ENCODE assay signal across 22 cellular contexts in genomic region chr2:17229414-17229813, GRCh38.
"Had no signal": no experiment of that assay in that cellular context is flagged by ENCODE, and none has a peak within 500 bp of the region (broad histone marks: within the 10 kb centered on the region; RNA-seq: fewer than 3 reads in every experiment).

No MANE protein-coding gene starts in this region.

- H3K9me3 ChIP-seq: esophagus muscularis mucosa, gastroesophageal sphincter, heart left ventricle, left lung, lower lobe of right lung had no signal

- DNase-seq: dermis blood vessel endothelial cell; dorsolateral prefrontal cortex; effector CD4-positive, alpha-beta T cell; effector memory CD4-positive, alpha-beta T cell; foreskin keratinocyte; heart left ventricle; hypothalamus; immature natural killer cell; islet precursor cell; kidney; kidney glomerular epithelial cell; left colon; left lung; left ventricle myocardium superior; lower lobe of right lung; mesenchymal stem cell; naive thymus-derived CD4-positive, alpha-beta T cell had no signal

- H3K36me3 Mint-ChIP-seq: immature natural killer cell; mesothelial cell of epicardium; naive thymus-derived CD4-positive, alpha-beta T cell had no signal

- H3K27ac Mint-ChIP-seq: immature natural killer cell; mesothelial cell of epicardium; naive thymus-derived CD4-positive, alpha-beta T cell had no signal

- ATAC-seq: foreskin keratinocyte; gastroesophageal sphincter; heart left ventricle; left colon; left lung; left ventricle myocardium superior; lower lobe of right lung; naive thymus-derived CD4-positive, alpha-beta T cell had no signal

- H3K36me3 ChIP-seq: esophagus muscularis mucosa, gastroesophageal sphincter, heart left ventricle, left lung, lower lobe of right lung had no signal

- H3K4me1 Mint-ChIP-seq: immature natural killer cell; naive thymus-derived CD4-positive, alpha-beta T cell had no signal

- H3K4me3 ChIP-seq: coronary artery, dorsolateral prefrontal cortex, esophagus muscularis mucosa, gastroesophageal sphincter, heart left ventricle, hepatocyte, left lung, lower lobe of right lung had no signal

- H3K27me3 Mint-ChIP-seq: naive thymus-derived CD4-positive, alpha-beta T cell had no signal

- H3K4me3 Mint-ChIP-seq: immature natural killer cell; mesothelial cell of epicardium; naive thymus-derived CD4-positive, alpha-beta T cell had no signal

- H3K4me2 ChIP-seq: hepatocyte had no signal

- H2AFZ ChIP-seq: hepatocyte had no signal

- H3K27ac ChIP-seq: coronary artery, dorsolateral prefrontal cortex, esophagus muscularis mucosa, foreskin keratinocyte, gastroesophageal sphincter, heart left ventricle, hepatocyte, left lung, lower lobe of right lung had no signal

- H3K79me2 ChIP-seq: hepatocyte had no signal

- H3K4me1 ChIP-seq: esophagus muscularis mucosa, foreskin keratinocyte, gastroesophageal sphincter, heart left ventricle, left lung, lower lobe of right lung had no signal

- H3K27me3 ChIP-seq: dorsolateral prefrontal cortex, esophagus muscularis mucosa, gastroesophageal sphincter, heart left ventricle, hepatocyte, left lung had no signal
